In genomic region chr9:110256392-110257096, GRCh38 we compare ENCODE assay signal across 1 cellular context.
TF ChIP-seq lines count a peak whose summit lies in the region.

TXN (minus strand) TSS chr9:110256507; CDS start chr9:110256435, 72 bp downstream.

TF ChIP-seq in K562, 482 proteins besides CTCF, POLR2A, EP300 and RAD21 (continued from another document and continues in another):
- no peak for TF ChIP-seq ZNF253 (CRISPR knock-in tag; conservative IDR thresholded peaks at IDR 0.05)
- TF ChIP-seq ETS1 (conservative IDR thresholded peaks at IDR 0.05; ENCODE audit: control insufficient read depth, low read depth, low read length), result peak; percentile 74; the same call in 1 of the 2 replicates
- TF ChIP-seq CBX8 (IDR thresholded peaks at IDR 0.05; ENCODE audit: borderline replicate concordance, extremely low read depth, low read depth, low read length, poor library complexity, severe bottlenecking), result no peak
- TF ChIP-seq SMAD4 (CRISPR knock-in tag; conservative IDR thresholded peaks at IDR 0.05), result peak; percentile 45; the same call in 1 of the 2 replicates
- TF ChIP-seq ZNF668 (CRISPR knock-in tag; IDR thresholded peaks at IDR 0.05), result no peak
- no peak for TF ChIP-seq POLR3A (IDR thresholded peaks at IDR 0.05; ENCODE audit: borderline replicate concordance, extremely low read depth, insufficient read depth, insufficient read length)
- no peak for TF ChIP-seq ELF4 (CRISPR knock-in tag; IDR thresholded peaks at IDR 0.05)
- TF ChIP-seq FOXJ3 (CRISPR knock-in tag; IDR thresholded peaks at IDR 0.05), result no peak
- TF ChIP-seq ZNF57 (CRISPR knock-in tag; IDR thresholded peaks at IDR 0.05), result peak; percentile 81; the same call in 1 of the 2 replicates
- TF ChIP-seq NCOA4 (IDR thresholded peaks at IDR 0.05; ENCODE audit: partially characterized antibody), result no peak
- TF ChIP-seq CBX1 (IDR thresholded peaks at IDR 0.05; ENCODE audit: low read depth), result no peak
- TF ChIP-seq EZH2 (IDR thresholded peaks at IDR 0.05; ENCODE audit: borderline replicate concordance, low read depth, low read length), result no peak
- peak; percentile 68 for TF ChIP-seq GATAD2B (IDR thresholded peaks at IDR 0.05; ENCODE audit: borderline replicate concordance)
- TF ChIP-seq ZSCAN32 (CRISPR knock-in tag; IDR thresholded peaks at IDR 0.05), result no peak
- TF ChIP-seq SREBF2 (CRISPR knock-in tag; IDR thresholded peaks at IDR 0.05), result no peak
- TF ChIP-seq KDM5B (IDR thresholded peaks at IDR 0.05; ENCODE audit: insufficient replicate concordance, low read depth, low read length), result peak; percentile 88
- 0 out of 2 replicates have a peak, but pooled peaks have one; percentile 56 for TF ChIP-seq ZNF592 (IDR thresholded peaks at IDR 0.05)
- TF ChIP-seq TOE1 (IDR thresholded peaks at IDR 0.05; ENCODE audit: borderline replicate concordance), result peak; percentile 85
- TF ChIP-seq TOE1 (CRISPR knock-in tag; IDR thresholded peaks at IDR 0.05; ENCODE audit: borderline replicate concordance, low read depth), result no peak
- TF ChIP-seq STAG1 (CRISPR knock-in tag; IDR thresholded peaks at IDR 0.05; ENCODE audit: borderline replicate concordance), result no peak
- no peak for TF ChIP-seq CBX5 (IDR thresholded peaks at IDR 0.05; ENCODE audit: borderline replicate concordance, low read depth)
- no peak for TF ChIP-seq MED1 (CRISPR knock-in tag; IDR thresholded peaks at IDR 0.05; ENCODE audit: borderline replicate concordance)
- peak; percentile 65 for TF ChIP-seq SMARCE1 (IDR thresholded peaks at IDR 0.05)
- TF ChIP-seq, protein P1, sequence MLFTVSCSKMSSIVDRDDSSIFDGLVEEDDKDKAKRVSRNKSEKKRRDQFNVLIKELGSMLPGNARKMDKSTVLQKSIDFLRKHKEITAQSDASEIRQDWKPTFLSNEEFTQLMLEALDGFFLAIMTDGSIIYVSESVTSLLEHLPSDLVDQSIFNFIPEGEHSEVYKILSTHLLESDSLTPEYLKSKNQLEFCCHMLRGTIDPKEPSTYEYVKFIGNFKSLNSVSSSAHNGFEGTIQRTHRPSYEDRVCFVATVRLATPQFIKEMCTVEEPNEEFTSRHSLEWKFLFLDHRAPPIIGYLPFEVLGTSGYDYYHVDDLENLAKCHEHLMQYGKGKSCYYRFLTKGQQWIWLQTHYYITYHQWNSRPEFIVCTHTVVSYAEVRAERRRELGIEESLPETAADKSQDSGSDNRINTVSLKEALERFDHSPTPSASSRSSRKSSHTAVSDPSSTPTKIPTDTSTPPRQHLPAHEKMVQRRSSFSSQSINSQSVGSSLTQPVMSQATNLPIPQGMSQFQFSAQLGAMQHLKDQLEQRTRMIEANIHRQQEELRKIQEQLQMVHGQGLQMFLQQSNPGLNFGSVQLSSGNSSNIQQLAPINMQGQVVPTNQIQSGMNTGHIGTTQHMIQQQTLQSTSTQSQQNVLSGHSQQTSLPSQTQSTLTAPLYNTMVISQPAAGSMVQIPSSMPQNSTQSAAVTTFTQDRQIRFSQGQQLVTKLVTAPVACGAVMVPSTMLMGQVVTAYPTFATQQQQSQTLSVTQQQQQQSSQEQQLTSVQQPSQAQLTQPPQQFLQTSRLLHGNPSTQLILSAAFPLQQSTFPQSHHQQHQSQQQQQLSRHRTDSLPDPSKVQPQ (CRISPR knock-in tag; IDR thresholded peaks at IDR 0.05; ENCODE audit: borderline replicate concordance), result no peak
- no peak for TF ChIP-seq DIDO1 (tag; IDR thresholded peaks at IDR 0.05; ENCODE audit: low read depth)
- no peak for TF ChIP-seq AFF1 (IDR thresholded peaks at IDR 0.05; ENCODE audit: low read depth in 1 of 2, partially characterized antibody in 2 of 2)
- no peak for TF ChIP-seq TGIF2 (CRISPR knock-in tag; IDR thresholded peaks at IDR 0.05)
- TF ChIP-seq RBM15 (IDR thresholded peaks at IDR 0.05; ENCODE audit: insufficient read depth, low read length), result no peak
- TF ChIP-seq PHB2 (IDR thresholded peaks at IDR 0.05; ENCODE audit: low read depth), result no peak
- no peak for TF ChIP-seq OTX1 (CRISPR knock-in tag; IDR thresholded peaks at IDR 0.05)
- TF ChIP-seq PRMT5 (CRISPR knock-in tag; IDR thresholded peaks at IDR 0.05), result no peak
- no peak for TF ChIP-seq SFPQ (IDR thresholded peaks at IDR 0.05; ENCODE audit: low read depth, low read length)
- TF ChIP-seq VEZF1 (CRISPR knock-in tag; IDR thresholded peaks at IDR 0.05), result peak; percentile 97
- TF ChIP-seq ZNF740 (CRISPR knock-in tag; IDR thresholded peaks at IDR 0.05), result peak; percentile 95
- TF ChIP-seq ZNF740 (tag; IDR thresholded peaks at IDR 0.05), result peak in 1 of 2 experiments; percentile 94; a peak in 2 of 4 replicates
- no peak for TF ChIP-seq ZNF586 (CRISPR knock-in tag; conservative IDR thresholded peaks at IDR 0.05)
- TF ChIP-seq ETV6 (IDR thresholded peaks at IDR 0.05; ENCODE audit: borderline replicate concordance in 1 of 2, low read depth in 2 of 2, low read length in 1 of 2), result no peak
- no peak for TF ChIP-seq ETV6 (CRISPR knock-in tag; IDR thresholded peaks at IDR 0.05; ENCODE audit: borderline replicate concordance)
- peak; percentile 99 for TF ChIP-seq ZNF316 (IDR thresholded peaks at IDR 0.05)
- TF ChIP-seq HNRNPLL (IDR thresholded peaks at IDR 0.05; ENCODE audit: low read depth, low read length, poor library complexity, severe bottlenecking), result peak; percentile 36
- no peak for TF ChIP-seq HEY1 (CRISPR knock-in tag; IDR thresholded peaks at IDR 0.05; ENCODE audit: borderline replicate concordance)
- TF ChIP-seq CHAMP1 (IDR thresholded peaks at IDR 0.05), result no peak
- no peak for TF ChIP-seq HDAC8 (tag; IDR thresholded peaks at IDR 0.05)
